Comparison of ENCODE assay signal across 10 cellular contexts in genomic region chr20:6140947-6141346, GRCh38. TPM values are rescaled to one million over a fixed set of nuclear protein-coding genes. Genes with fewer than 3 reads are reported as not detected.
A peak's percentile ranks its signal among the peaks of the same experiment; 100 is the strongest.
DNase-seq lines count a peak whose midpoint lies in the region; ATAC-seq and TF ChIP-seq lines count a peak whose summit lies in the region.
"Had no signal": no experiment of that assay in that cellular context is flagged by ENCODE, and none has a peak within 500 bp of the region (broad histone marks: within the 10 kb centered on the region; RNA-seq: fewer than 3 reads in every experiment).

No MANE protein-coding gene starts in this region.

- no peaks in the 10 kb centered on the region for H4K20me1 ChIP-seq in GM23248 (ENCODE audit: insufficient read depth)
- H4K20me1 ChIP-seq in PC-9 (ENCODE audit: insufficient read depth) = no peaks in the 10 kb centered on the region
- no peaks in the 10 kb centered on the region for H4K20me1 ChIP-seq in hepatocyte (ENCODE audit: insufficient read depth, poor library complexity, severe bottlenecking)

- peak in 1 of 2 experiments; percentile 48 for TF ChIP-seq CTCF in Caco-2 (IDR thresholded peaks at IDR 0.05; ENCODE audit: insufficient read depth in 1 of 2, low read depth in 1 of 2, low read length in 1 of 2, severe bottlenecking in 1 of 2, unreplicated experiment in 1 of 2)
- TF ChIP-seq CTCF in PC-9 (conservative IDR thresholded peaks at IDR 0.05) = peak; percentile 58; the same call in 1 of the 2 replicates
- TF ChIP-seq CTCF in hepatocyte (IDR thresholded peaks at IDR 0.05; ENCODE audit: poor library complexity) = peak; percentile 6

- no peaks in the 10 kb centered on the region for H3K79me2 ChIP-seq in GM23248 (ENCODE audit: insufficient read depth)
- H3K79me2 ChIP-seq in PC-9 (ENCODE audit: low read depth) = no peaks in the 10 kb centered on the region
- no peaks in the 10 kb centered on the region for H3K79me2 ChIP-seq in hepatocyte

- intact Hi-C loops in Caco-2 (cut with micrococcal nuclease; ENCODE audit: unreplicated experiment) = loop anchor here (10.0 kb wide), 1 partner anchor 124 kb away; no protein-coding TSS in a partner anchor
- intact Hi-C loops in PC-9 (cut with micrococcal nuclease; ENCODE audit: unreplicated experiment) = loop anchor here (5.0 to 10.0 kb wide), 3 partner anchors 614 to 1714 kb away; partner anchors contain the start of gene BMP2

- BruUV-seq in Caco-2 (replicated peaks; lab: Mats Ljungman, UMichigan) = no TSS peak
- BruUV-seq in PC-9 (replicated peaks; lab: Mats Ljungman, UMichigan) = no TSS peak

- no peaks in the 10 kb centered on the region for H3K9me2 ChIP-seq in GM23248 (ENCODE audit: insufficient read depth)
- H3K9me2 ChIP-seq in PC-9 (ENCODE audit: insufficient read depth) = no peaks in the 10 kb centered on the region
- H3K9me2 ChIP-seq in hepatocyte (replicated peaks; ENCODE audit: insufficient read depth) = no peaks in the 10 kb centered on the region

- H3K9ac ChIP-seq in GM23248 = no peak overlapping the region

- peaks cover 8% of the 10 kb centered on the region for H3K27me3 Mint-ChIP-seq in Caco-2 (ENCODE audit: insufficient read depth, unreplicated experiment)

- H3K4me3 ChIP-seq in Caco-2 (ENCODE audit: low read depth, low read length) (no peak overlapping the region), GM23248 (no peak overlapping the region), PC-9 (no peak overlapping the region), hepatocyte (no peak overlapping the region)

- WGBS in GM23248 (ENCODE audit: low coverage in 1 of 2, low lambda C conversion rate in 2 of 2, missing lambda C conversion rate in 2 of 2), 2 experiments = 10 to 15% methylated on average over 3 of the region's 3 CpGs
- 85% methylated on average over 3 of the region's 3 CpGs for WGBS in hepatocyte (ENCODE audit: low lambda C conversion rate, missing lambda C conversion rate)

- H3K4me2 ChIP-seq in GM23248 (ENCODE audit: unreplicated experiment) (no peak overlapping the region), PC-9 (no peak overlapping the region), hepatocyte (no peak overlapping the region)

- no peaks in the 10 kb centered on the region for H3K4me1 Mint-ChIP-seq in Caco-2 (ENCODE audit: low read depth, unreplicated experiment)
- H3K4me1 Mint-ChIP-seq: activated CD4-positive, alpha-beta T cell treated with anti-CD3 and anti-CD28 coated beads, Interleukin-2, amount 10 ng/mL, durations not matched to agents 7 days and 5 days had no signal

- no peak for ATAC-seq in HG03139 (IDR thresholded peaks at IDR 0.05; ENCODE audit: unreplicated experiment)

- H3K36me3 ChIP-seq in Caco-2 (ENCODE audit: control insufficient read depth, insufficient read depth, low read length) (no peaks in the 10 kb centered on the region), GM23248 (ENCODE audit: low read depth) (no peaks in the 10 kb centered on the region), PC-9 (ENCODE audit: low read depth) (no peaks in the 10 kb centered on the region), hepatocyte (replicated peaks; ENCODE audit: insufficient read depth, low read depth) (no peaks in the 10 kb centered on the region)

- H3K27ac Mint-ChIP-seq in Caco-2 (ENCODE audit: unreplicated experiment) = no peak overlapping the region
- H3K27ac Mint-ChIP-seq: activated CD4-positive, alpha-beta T cell treated with anti-CD3 and anti-CD28 coated beads, Interleukin-2, amount 10 ng/mL, durations not matched to agents 7 days and 5 days; stimulated activated naive CD8-positive, alpha-beta T cell treated with anti-CD3 and anti-CD28 coated beads, Interleukin-15, Interleukin-2, amounts not matched to agents 100 ng/mL and 50 ng/mL, for 24 hours had no signal

- H2AFZ ChIP-seq in GM23248 (no peak overlapping the region), PC-9 (no peak overlapping the region), hepatocyte (no peak overlapping the region)

- in situ Hi-C loops in GM23248 (cut with MboI) = no loop called here

- H3K4me3 Mint-ChIP-seq in Caco-2 (ENCODE audit: unreplicated experiment) = no peak overlapping the region
- H3K4me3 Mint-ChIP-seq: activated CD4-positive, alpha-beta T cell treated with anti-CD3 and anti-CD28 coated beads, Interleukin-2, amount 10 ng/mL, durations not matched to agents 7 days and 5 days; stimulated activated naive CD8-positive, alpha-beta T cell treated with anti-CD3 and anti-CD28 coated beads, Interleukin-15, Interleukin-2, amounts not matched to agents 100 ng/mL and 50 ng/mL, for 24 hours had no signal

- H3K27ac ChIP-seq in GM23248 = no peak overlapping the region
- no peak overlapping the region for H3K27ac ChIP-seq in PC-9
- no peak overlapping the region for H3K27ac ChIP-seq in hepatocyte

- no peaks in the 10 kb centered on the region; the same call in 1 of the 2 replicates for H3K27me3 ChIP-seq in Caco-2 (replicated peaks; ENCODE audit: control insufficient read depth, insufficient read depth, low read length)
- H3K27me3 ChIP-seq in GM23248 (replicated peaks; ENCODE audit: insufficient read depth) = peaks cover 29% of the 10 kb centered on the region
- no peaks in the 10 kb centered on the region for H3K27me3 ChIP-seq in PC-9 (ENCODE audit: insufficient read depth, low read depth)
- peaks cover 3% of the 10 kb centered on the region for H3K27me3 ChIP-seq in hepatocyte

- H3K4me1 ChIP-seq in Caco-2 = no peaks in the 10 kb centered on the region
- no peaks in the 10 kb centered on the region for H3K4me1 ChIP-seq in GM23248 (ENCODE audit: insufficient read depth)
- H3K4me1 ChIP-seq in PC-9 (replicated peaks; ENCODE audit: insufficient read depth) = no peaks in the 10 kb centered on the region
- no peaks in the 10 kb centered on the region for H3K4me1 ChIP-seq in hepatocyte (ENCODE audit: insufficient read depth)

- no peaks in the 10 kb centered on the region for H3K36me3 Mint-ChIP-seq in Caco-2 (ENCODE audit: insufficient read depth, unreplicated experiment)

- POLR2A ChIA-PET in Caco-2 (lab: Charles Lee) = interaction anchor here (0.5 kb wide), 1 partner anchor 14 kb away, joined by 3 read pairs; no protein-coding TSS in a partner anchor
- POLR2A ChIA-PET in PC-9 (lab: Charles Lee; ENCODE audit: unreplicated experiment) = no interaction called here

- no peaks in the 10 kb centered on the region for H3F3A ChIP-seq in GM23248 (ENCODE audit: insufficient read depth)
- no peaks in the 10 kb centered on the region for H3F3A ChIP-seq in PC-9 (ENCODE audit: insufficient read depth, low read depth)

- CTCF ChIA-PET in Caco-2 (lab: Charles Lee) (interaction anchor here (0.5 kb wide), 1 partner anchor 646 kb away, joined by 6 read pairs; no protein-coding TSS in a partner anchor), PC-9 (lab: Charles Lee) (no interaction called here)

- H3K9me3 ChIP-seq in Caco-2 (no peaks in the 10 kb centered on the region), GM23248 (ENCODE audit: low read depth) (no peaks in the 10 kb centered on the region), PC-9 (ENCODE audit: insufficient read depth, low read depth) (no peaks in the 10 kb centered on the region), hepatocyte (ENCODE audit: low read depth) (no peaks in the 10 kb centered on the region)

- DNase-seq in Caco-2 (peak; percentile 62), GM23248 (peak; percentile 21), PC-9 (no peak), hepatocyte (ENCODE audit: low spot score) (no peak), SKM-1 treated with dmso at 0.1 percent for 144 hours (lab: John Stamatoyannopoulos, UW; ENCODE audit: unreplicated experiment) (no peak), SHP77 (lab: John Stamatoyannopoulos, UW) (no peak)
- no peak for DNase-seq in central memory CD4-positive, alpha-beta T cell
- DNase-seq: activated CD4-positive, alpha-beta T cell treated with anti-CD3 and anti-CD28 coated beads, Interleukin-2, amount 10 ng/mL, durations not matched to agents 7 days and 5 days had no signal

- peaks cover 10% of the 10 kb centered on the region for H3K9me3 Mint-ChIP-seq in Caco-2 (ENCODE audit: unreplicated experiment)
- H3K9me3 Mint-ChIP-seq: activated CD4-positive, alpha-beta T cell treated with anti-CD3 and anti-CD28 coated beads, Interleukin-2, amount 10 ng/mL, durations not matched to agents 7 days and 5 days; stimulated activated naive CD8-positive, alpha-beta T cell treated with anti-CD3 and anti-CD28 coated beads, Interleukin-15, Interleukin-2, amounts not matched to agents 100 ng/mL and 50 ng/mL, for 24 hours had no signal

RNA-seq across cellular contexts. Expression of gene FERMT1, which starts 18.1 kb away (rescaled TPM):
- total RNA-seq in Caco-2 (2022) (30.1 and 34.7 TPM in 2 replicates), PC-9 (2021) (18.2 and 20.6 TPM in 2 replicates), hepatocyte (11.3 and 13.9 TPM in 2 replicates)
- total RNA-seq in GM23248 (2014; rRNA removed; shearing (Covaris generic)) = 4.1 and 4.2 TPM in 2 replicates
- polyA plus RNA-seq in GM23248 (2016; fragmentation: Nextera tagmentation; extraction: Ambion mirVana) (1.2 and 2.1 TPM in 2 replicates), hepatocyte (3.4 and 6.0 TPM in 2 replicates)
- total RNA-seq: activated CD4-positive, alpha-beta T cell treated with anti-CD3 and anti-CD28 coated beads, Interleukin-2, amount 10 ng/mL, durations not matched to agents 7 days and 5 days had no signal

Comparison
In these comparisons a context has a peak if more than half of its experiments do, and no peak if none do; other contexts are left out.
1. DNase-seq: peak in Caco-2 (2 of 2) and GM23248 (single experiment); none in PC-9 (0 of 2), hepatocyte (single experiment), central memory CD4-positive, alpha-beta T cell (single experiment), SKM-1 treated with dmso at 0.1 percent for 144 hours (single experiment) and SHP77 (0 of 2).